ENCODE assay signal across 1 cellular context in genomic region chr17:47882247-47882646, GRCh38.
TF ChIP-seq lines count a peak whose summit lies in the region.

No MANE protein-coding gene starts in this region.

TF ChIP-seq in HepG2, 621 proteins besides CTCF, POLR2A, EP300 and RAD21:
- TF ChIP-seq ZNF703 (CRISPR knock-in tag; IDR thresholded peaks at IDR 0.05; ENCODE audit: borderline replicate concordance) = no peak
- no peak for TF ChIP-seq MAZ (IDR thresholded peaks at IDR 0.05; ENCODE audit: borderline replicate concordance, low read depth, low read length)
- no peak for TF ChIP-seq MAZ (CRISPR knock-in tag; IDR thresholded peaks at IDR 0.05; ENCODE audit: low read depth)
- TF ChIP-seq ZNF512 (CRISPR knock-in tag; IDR thresholded peaks at IDR 0.05) = no peak
- no peak for TF ChIP-seq ZNF510 (CRISPR knock-in tag; IDR thresholded peaks at IDR 0.05; ENCODE audit: low read depth)
